In the genomic region with DNA sequence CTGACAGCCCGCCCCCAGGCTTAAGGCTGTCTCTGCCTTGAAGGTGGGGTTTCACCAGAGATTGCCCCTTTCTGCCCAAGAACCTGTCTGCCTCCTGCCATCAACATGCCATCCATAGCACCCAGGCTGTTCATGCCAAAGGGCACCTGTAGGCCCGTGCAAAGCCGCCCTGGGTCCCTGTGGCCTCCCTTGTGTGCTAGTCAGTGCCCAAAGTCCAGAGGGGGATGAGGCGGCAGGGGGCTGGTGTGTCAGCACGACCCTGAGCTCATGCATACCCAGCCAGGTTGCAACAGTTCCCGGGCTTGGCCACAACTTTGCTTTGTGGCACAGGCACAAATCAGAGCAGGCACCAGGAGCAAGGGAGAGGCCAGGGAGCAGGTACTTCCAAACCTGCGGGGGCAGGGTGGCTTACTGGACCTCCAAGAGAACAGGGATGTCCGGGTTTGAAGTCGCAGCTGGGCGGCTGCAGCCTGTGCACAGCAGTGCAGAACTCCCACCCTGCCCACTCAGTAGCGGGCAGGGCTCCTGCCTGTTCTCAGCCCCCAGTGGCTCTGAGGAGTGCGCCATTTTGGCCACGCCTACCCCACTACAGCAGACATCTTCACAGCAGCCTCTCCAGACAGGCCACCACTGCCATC, we compare ENCODE assay signal across 26 cellular contexts.
"Had no signal": no experiment of that assay in that cellular context is flagged by ENCODE, and none has a peak within 500 bp of the region (broad histone marks: within the 10 kb centered on the region; RNA-seq: fewer than 3 reads in every experiment).

No MANE protein-coding gene starts in this region.

- H3K27me3 Mint-ChIP-seq: activated B cell treated with CpG ODN at 0.5 μM for 24 hours; activated naive CD8-positive, alpha-beta T cell; memory B cell; naive thymus-derived CD8-positive, alpha-beta T cell; stimulated activated naive CD8-positive, alpha-beta T cell treated with anti-CD3 and anti-CD28 coated beads, Interleukin-15, Interleukin-2, amounts not matched to agents 100 ng/mL and 50 ng/mL, for 24 hours had no signal

- H3K79me2 ChIP-seq: hepatocyte, parathyroid adenoma had no signal

- H3K9ac ChIP-seq: parathyroid adenoma had no signal

- H3K27me3 ChIP-seq: body of pancreas, dorsolateral prefrontal cortex, gastrocnemius medialis, hepatocyte, right atrium auricular region, spleen, upper lobe of left lung had no signal

- H3K36me3 ChIP-seq: gastrocnemius medialis, right atrium auricular region, spleen, upper lobe of left lung had no signal

- H2AFZ ChIP-seq: hepatocyte, parathyroid adenoma had no signal

- H3K4me3 Mint-ChIP-seq: activated B cell treated with CpG ODN at 0.5 μM for 24 hours; activated naive CD8-positive, alpha-beta T cell; memory B cell; naive thymus-derived CD8-positive, alpha-beta T cell; neural crest cell; stimulated activated naive CD8-positive, alpha-beta T cell treated with anti-CD3 and anti-CD28 coated beads, Interleukin-15, Interleukin-2, amounts not matched to agents 100 ng/mL and 50 ng/mL, for 24 hours; T-helper 2 cell treated with Interferon-gamma antibody and Interleukin-4, amounts not matched to agents 5 μg/mL and 100 μg/mL, for 36 hours had no signal

- DNase-seq: activated B cell treated with CpG ODN at 0.5 μM for 24 hours; activated CD8-positive, alpha-beta memory T cell treated with anti-CD3 and anti-CD28 coated beads for 24 hours; activated effector memory CD4-positive, alpha-beta T cell treated with Interleukin-2 at 50 U/mL for 16 hours; activated naive CD4-positive, alpha-beta T cell treated with Interleukin-2 at 50 U/mL for 16 hours; anterior cingulate cortex; body of pancreas; effector memory CD4-positive, alpha-beta T cell; gastrocnemius medialis; islet precursor cell; left colon; naive thymus-derived CD8-positive, alpha-beta T cell; occipital lobe; spleen; stimulated activated CD4-positive, alpha-beta T cell treated with anti-CD3 and anti-CD28 coated beads, Interleukin-2, amount 100 ng/mL, for 48 hours; T-helper 1 cell had no signal

- H3K4me1 ChIP-seq: body of pancreas, gastrocnemius medialis, parathyroid adenoma, right atrium auricular region, spleen, upper lobe of left lung had no signal

- H3K9me3 Mint-ChIP-seq: memory B cell, neural crest cell had no signal

- H3K36me3 Mint-ChIP-seq: activated naive CD8-positive, alpha-beta T cell; memory B cell; naive thymus-derived CD8-positive, alpha-beta T cell had no signal

- H3K9me3 ChIP-seq: body of pancreas, gastrocnemius medialis, right atrium auricular region, upper lobe of left lung had no signal

- H3K4me1 Mint-ChIP-seq: activated B cell treated with CpG ODN at 0.5 μM for 24 hours; memory B cell; naive thymus-derived CD8-positive, alpha-beta T cell; neural crest cell had no signal

- H3K27ac Mint-ChIP-seq: activated B cell treated with CpG ODN at 0.5 μM for 24 hours; activated naive CD8-positive, alpha-beta T cell; memory B cell; naive thymus-derived CD8-positive, alpha-beta T cell; stimulated activated naive CD8-positive, alpha-beta T cell treated with anti-CD3 and anti-CD28 coated beads, Interleukin-15, Interleukin-2, amounts not matched to agents 100 ng/mL and 50 ng/mL, for 24 hours; T-helper 2 cell treated with Interferon-gamma antibody and Interleukin-4, amounts not matched to agents 5 μg/mL and 100 μg/mL, for 36 hours had no signal

- H3K27ac ChIP-seq: body of pancreas, coronary artery, dorsolateral prefrontal cortex, gastrocnemius medialis, hepatocyte, parathyroid adenoma, right atrium auricular region, spleen, upper lobe of left lung had no signal

- H3K4me3 ChIP-seq: body of pancreas, coronary artery, dorsolateral prefrontal cortex, gastrocnemius medialis, hepatocyte, right atrium auricular region, spleen, upper lobe of left lung had no signal

- H3K4me2 ChIP-seq: hepatocyte had no signal
